ENCODE assay signal across 12 cellular contexts in the genomic region with DNA sequence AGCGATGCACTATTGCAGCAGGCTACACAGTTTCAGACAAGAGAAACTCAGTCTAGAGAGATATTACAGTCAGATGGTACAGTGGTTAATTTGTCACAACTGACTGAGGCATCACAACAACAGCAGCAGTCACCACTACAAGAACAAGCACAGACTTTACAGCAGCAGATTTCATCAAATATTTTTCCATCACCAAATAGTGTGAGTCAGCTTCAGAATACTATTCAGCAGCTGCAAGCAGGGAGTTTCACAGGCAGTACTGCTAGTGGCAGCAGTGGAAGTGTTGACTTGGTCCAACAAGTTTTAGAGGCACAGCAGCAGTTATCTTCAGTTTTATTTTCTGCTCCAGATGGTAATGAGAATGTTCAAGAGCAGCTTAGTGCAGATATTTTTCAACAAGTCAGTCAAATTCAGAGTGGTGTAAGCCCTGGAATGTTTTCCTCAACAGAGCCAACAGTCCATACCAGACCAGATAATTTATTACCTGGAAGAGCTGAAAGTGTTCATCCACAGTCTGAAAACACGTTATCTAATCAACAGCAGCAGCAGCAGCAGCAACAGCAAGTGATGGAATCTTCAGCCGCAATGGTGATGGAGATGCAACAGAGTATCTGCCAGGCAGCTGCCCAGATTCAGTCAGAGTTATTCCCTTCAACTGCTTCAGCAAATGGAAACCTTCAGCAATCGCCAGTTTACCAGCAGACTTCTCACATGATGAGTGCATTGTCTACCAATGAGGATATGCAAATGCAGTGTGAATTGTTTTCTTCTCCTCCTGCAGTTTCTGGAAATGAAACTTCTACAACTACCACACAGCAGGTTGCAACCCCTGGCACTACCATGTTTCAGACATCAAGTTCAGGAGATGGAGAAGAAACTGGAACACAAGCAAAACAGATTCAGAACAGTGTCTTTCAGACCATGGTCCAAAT. TPM values are rescaled to one million over a fixed set of nuclear protein-coding genes. Genes with fewer than 3 reads are reported as not detected.
DNase-seq lines count a peak whose midpoint lies in the region; TF ChIP-seq lines count a peak whose summit lies in the region.
"Had no signal": no experiment of that assay in that cellular context is flagged by ENCODE, and none has a peak within 500 bp of the region (broad histone marks: within the 10 kb centered on the region; RNA-seq: fewer than 3 reads in every experiment).

No MANE protein-coding gene starts in this region.

- WGBS in mesenchymal stem cell: 96% methylated on average over 4 of the region's 4 CpGs
- WGBS in stomach, 5 donors: 80 to 90% (median 84%) methylated on average over 4 of the region's 4 CpGs

- H4K91ac ChIP-seq in mesenchymal stem cell (ENCODE audit: low read length): no peak overlapping the region

- H2BK120ac ChIP-seq in mesenchymal stem cell (ENCODE audit: low read depth, low read length): no peak overlapping the region

- H3K79me1 ChIP-seq in mesenchymal stem cell (replicated peaks; ENCODE audit: low read length, poor library complexity, severe bottlenecking): peaks cover 10% of the 10 kb centered on the region

- H2BK12ac ChIP-seq in mesenchymal stem cell (ENCODE audit: low read length in 2 of 2): no peak overlapping the region

- H3K23ac ChIP-seq in mesenchymal stem cell (ENCODE audit: low read length in 2 of 2): no peak overlapping the region

- no peak overlapping the region for H3K18ac ChIP-seq in mesenchymal stem cell (ENCODE audit: low read depth in 1 of 2, low read length in 2 of 2)

- TF ChIP-seq CTCF in GM12865 (IDR thresholded peaks at IDR 0.05; ENCODE audit: insufficient read depth, low read depth, low read length, missing control alignments) (no peak), Peyer's patch (IDR thresholded peaks at IDR 0.05) (no peak), stomach (IDR thresholded peaks at IDR 0.05) (no peak)

- no peak overlapping the region for H2AFZ ChIP-seq in mesenchymal stem cell (ENCODE audit: low read depth, low read length)

- DNase-seq in AG20443 (ENCODE audit: low spot score) (peak; percentile 61), GM12865 (ENCODE audit: low read depth) (peak; percentile 35), adipocyte (ENCODE audit: low read depth) (peak; percentile 47), mesenchymal stem cell (peak; percentile 73), HK-2 (ENCODE audit: unreplicated experiment) (no peak), Peyer's patch (no peak), stomach (no peak), DMS 273 (lab: John Stamatoyannopoulos, UW; ENCODE audit: unreplicated experiment) (no peak)
- DNase-seq: DMS79 treated with DMSO at 0.1 percent for 48 hours, left ventricle myocardium inferior, NCI-H146, right lobe of liver had no signal

- H3K4me2 ChIP-seq in mesenchymal stem cell (ENCODE audit: low read length, poor library complexity, severe bottlenecking): no peak overlapping the region

- H3K27me3 ChIP-seq in adipocyte (replicated peaks; ENCODE audit: control insufficient read depth, insufficient read depth, low read length): no peaks in the 10 kb centered on the region
- H3K27me3 ChIP-seq in mesenchymal stem cell (ENCODE audit: control insufficient read depth in 1 of 2, insufficient read depth in 1 of 2, low read length in 2 of 2): no peaks in the 10 kb centered on the region
- no peaks in the 10 kb centered on the region for H3K27me3 ChIP-seq in Peyer's patch
- no peaks in the 10 kb centered on the region for H3K27me3 ChIP-seq in stomach
- H3K27me3 ChIP-seq: right lobe of liver had no signal

- H3K9ac ChIP-seq in adipocyte (ENCODE audit: low read length) (no peak overlapping the region), mesenchymal stem cell (ENCODE audit: low read length) (peak overlapping the region; percentile 61)

- no peak overlapping the region for H3K4ac ChIP-seq in mesenchymal stem cell (ENCODE audit: low read depth in 1 of 2, low read length in 2 of 2)

- H3K27ac ChIP-seq in mesenchymal stem cell (ENCODE audit: low read length, poor library complexity, severe bottlenecking) (peak overlapping the region; percentile 23), Peyer's patch (peak overlapping the region in 1 of 4 donors; percentile 9), stomach (peak overlapping the region in 1 of 5 donors; percentile 17)
- H3K27ac ChIP-seq: left ventricle myocardium inferior, right lobe of liver had no signal

- peak overlapping the region; percentile 5 for H2BK5ac ChIP-seq in mesenchymal stem cell (ENCODE audit: low read depth, low read length, poor library complexity, severe bottlenecking)

- H3K4me3 ChIP-seq in GM12865 (ENCODE audit: low read depth, low read length) (no peak overlapping the region), adipocyte (ENCODE audit: low read length) (no peak overlapping the region), mesenchymal stem cell (ENCODE audit: insufficient read depth in 1 of 2, low read depth in 1 of 2, low read length in 2 of 2) (no peak overlapping the region), Peyer's patch (no peak overlapping the region), stomach (no peak overlapping the region)
- H3K4me3 ChIP-seq: left ventricle myocardium inferior, right lobe of liver had no signal

- no peak overlapping the region for H2AK5ac ChIP-seq in mesenchymal stem cell (ENCODE audit: low read length, severe bottlenecking)

- H3K36me3 ChIP-seq in adipocyte (ENCODE audit: control insufficient read depth, insufficient read depth, low read length, severe bottlenecking): peaks cover 73% of the 10 kb centered on the region
- H3K36me3 ChIP-seq in mesenchymal stem cell (ENCODE audit: control insufficient read depth in 1 of 2, insufficient read depth in 2 of 2, low read depth in 1 of 2, low read length in 2 of 2): peaks cover 31 to 88% of the 10 kb centered on the region in 2 experiments
- H3K36me3 ChIP-seq in Peyer's patch: peaks cover 0 to 70% (median 0%) of the 10 kb centered on the region in 3 donors
- H3K36me3 ChIP-seq in stomach: peaks cover 40 to 87% (median 82%) of the 10 kb centered on the region in 4 donors

- H3K9me3 ChIP-seq in adipocyte (ENCODE audit: control insufficient read depth, low read length) (no peaks in the 10 kb centered on the region), mesenchymal stem cell (ENCODE audit: control insufficient read depth, low read length) (no peaks in the 10 kb centered on the region), Peyer's patch (no peaks in the 10 kb centered on the region), stomach (no peaks in the 10 kb centered on the region)
- H3K9me3 ChIP-seq: left ventricle myocardium inferior, right lobe of liver had no signal

- TF ChIP-seq POLR2A in Peyer's patch (IDR thresholded peaks at IDR 0.05) (no peak), stomach (IDR thresholded peaks at IDR 0.05) (no peak)

- intact Hi-C loops in stomach (cut with DNase I; ENCODE audit: low total_unique reads): no loop called here

- TF ChIP-seq EP300 in stomach (IDR thresholded peaks at IDR 0.05): no peak

- H2BK15ac ChIP-seq in mesenchymal stem cell (ENCODE audit: low read depth, poor library complexity, severe bottlenecking): no peak overlapping the region

- no peak overlapping the region for H4K8ac ChIP-seq in mesenchymal stem cell (ENCODE audit: low read length)

- H3K4me1 ChIP-seq in adipocyte (ENCODE audit: control insufficient read depth, insufficient read depth, low read length) (peaks cover 8% of the 10 kb centered on the region), mesenchymal stem cell (ENCODE audit: control insufficient read depth, insufficient read depth, low read depth, low read length) (peaks cover 5% of the 10 kb centered on the region), Peyer's patch (no peaks in the 10 kb centered on the region), stomach (no peaks in the 10 kb centered on the region)
- H3K4me1 ChIP-seq: left ventricle myocardium inferior, right lobe of liver had no signal

- no peak overlapping the region for H3K14ac ChIP-seq in mesenchymal stem cell (ENCODE audit: low read length in 2 of 2)

RNA-seq across cellular contexts. Expression of a gene that starts 34.1 kb away (rescaled TPM):
- polyA plus RNA-seq in mesenchymal stem cell (2013, experiment 1 of 2): 422 TPM
- polyA plus RNA-seq in mesenchymal stem cell (2013, experiment 2 of 2): 441 TPM
- total RNA-seq in Peyer's patch: 100 to 1,000 TPM in 3 of 4 donors, 10 to 100 TPM in 1; 42.4 to 311 (median 144) TPM
- total RNA-seq in stomach: 100 to 1,000 TPM in 3 of 5 donors, 10 to 100 TPM in 2; 58.8 to 460 (median 137) TPM
- polyA plus RNA-seq in stomach: 1,000 to 10,000 TPM in 1 of 3 donors, 100 to 1,000 TPM in 1, 10 to 100 TPM in 1; 97.8 to 1,232 (median 310) TPM

Comparison
In these comparisons a context has a peak if more than half of its experiments do, and no peak if none do; other contexts are left out.
1. DNase-seq: peak in AG20443 (single experiment), GM12865 (single experiment), adipocyte (single experiment) and mesenchymal stem cell (single experiment); none in HK-2 (single experiment), Peyer's patch (0 of 3), stomach (single experiment) and DMS 273 (single experiment).